8 cellular contexts compared by ENCODE assay signal in the genomic region with DNA sequence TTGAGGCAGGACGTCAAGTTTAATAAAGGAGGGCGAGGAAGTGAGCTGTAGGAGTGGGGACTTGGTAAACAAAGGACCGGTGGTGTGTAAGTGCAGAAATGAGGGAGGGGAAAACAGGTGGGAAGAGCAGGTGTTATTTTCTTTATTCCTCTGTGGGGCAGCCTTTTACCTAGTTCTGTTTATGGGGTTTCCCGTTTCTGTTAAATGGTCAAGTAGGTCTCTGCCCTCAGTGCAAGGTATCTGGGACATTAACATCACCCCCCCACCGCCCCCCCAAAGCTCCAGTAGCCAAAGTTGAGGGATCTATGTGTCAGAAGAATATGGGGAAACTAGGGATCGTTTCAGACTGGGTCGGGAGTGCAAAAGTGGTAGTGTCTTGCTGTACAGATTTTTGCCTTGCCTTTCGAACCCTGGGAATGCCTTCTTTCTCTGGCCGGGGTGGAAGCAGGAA. TPM values are rescaled to one million over a fixed set of nuclear protein-coding genes. Genes with fewer than 3 reads are reported as not detected.
DNase-seq lines count a peak whose midpoint lies in the region; ATAC-seq and TF ChIP-seq lines count a peak whose summit lies in the region.

No MANE protein-coding gene starts in this region.

- TF ChIP-seq CTCF in A673 (conservative IDR thresholded peaks at IDR 0.05; ENCODE audit: low read depth, low read length) (no peak), GM20000 (IDR thresholded peaks at IDR 0.05; ENCODE audit: extremely low read depth, missing control alignments) (no peak), WERI-Rb-1 (IDR thresholded peaks at IDR 0.05; ENCODE audit: low read depth, low read length) (no peak), hepatocyte (IDR thresholded peaks at IDR 0.05; ENCODE audit: poor library complexity) (no peak)

- peak overlapping the region; percentile 14 to 64 for H3K9ac ChIP-seq in stomach smooth muscle (ENCODE audit: low read length in 2 of 2)

- peaks cover 39% of the 10 kb centered on the region for H4K20me1 ChIP-seq in hepatocyte (ENCODE audit: insufficient read depth, poor library complexity, severe bottlenecking)

- H3K79me2 ChIP-seq in hepatocyte, result peaks cover 55% of the 10 kb centered on the region

- H2AFZ ChIP-seq in hepatocyte, result peak overlapping the region; percentile 27

- no peak overlapping the region for H3K27ac ChIP-seq in A673 (ENCODE audit: low read depth, low read length, poor library complexity, severe bottlenecking)
- peak overlapping the region; percentile 82 for H3K27ac ChIP-seq in WERI-Rb-1
- H3K27ac ChIP-seq in hepatocyte, result peak overlapping the region; percentile 92
- peak overlapping the region; percentile 74 for H3K27ac ChIP-seq in stomach smooth muscle (ENCODE audit: low read length)

- H3K4me3 ChIP-seq in A673 (ENCODE audit: low read depth, low read length, poor library complexity, severe bottlenecking) (peak overlapping the region; percentile 45), WERI-Rb-1 (ENCODE audit: low read depth, low read length) (peak overlapping the region; percentile 61), hepatocyte (peak overlapping the region; percentile 60), stomach smooth muscle (ENCODE audit: low read length in 2 of 2) (peak overlapping the region; percentile 72 to 85)

- H3K4me1 ChIP-seq in A673 (ENCODE audit: insufficient read depth, low read length, poor library complexity, severe bottlenecking) (peaks cover 11% of the 10 kb centered on the region), hepatocyte (ENCODE audit: insufficient read depth) (peaks cover 11% of the 10 kb centered on the region), stomach smooth muscle (ENCODE audit: control insufficient read depth, insufficient read depth, low read length) (peaks cover 25% of the 10 kb centered on the region)

- H3K4me2 ChIP-seq in hepatocyte, result peak overlapping the region; percentile 78

- intact Hi-C loops in A673 (cut with micrococcal nuclease; ENCODE audit: unreplicated experiment), result no loop called here

- no TSS peak for BruUV-seq in A673 (replicated peaks; lab: Mats Ljungman, UMichigan)

- DNase-seq in A673 (ENCODE audit: low spot score) (no peak), GM20000 (ENCODE audit: low spot score) (peak; percentile 27), WERI-Rb-1 (peak; percentile 8), hepatocyte (ENCODE audit: low spot score) (no peak), superior temporal gyrus (ENCODE audit: extremely low spot score) (no peak)

- H3K27me3 ChIP-seq in A673 (replicated peaks; ENCODE audit: insufficient read depth, low read depth, low read length, poor library complexity) (no peaks in the 10 kb centered on the region), WERI-Rb-1 (ENCODE audit: insufficient read depth, low read depth, severe bottlenecking) (no peaks in the 10 kb centered on the region), hepatocyte (no peaks in the 10 kb centered on the region), stomach smooth muscle (ENCODE audit: control insufficient read depth in 1 of 2, insufficient read depth in 2 of 2, low read length in 2 of 2) (no peaks in the 10 kb centered on the region)

- H3K36me3 ChIP-seq in A673 (ENCODE audit: insufficient read depth, low read length, poor library complexity, severe bottlenecking), result no peaks in the 10 kb centered on the region
- no peaks in the 10 kb centered on the region for H3K36me3 ChIP-seq in WERI-Rb-1
- H3K36me3 ChIP-seq in hepatocyte (replicated peaks; ENCODE audit: insufficient read depth, low read depth), result no peaks in the 10 kb centered on the region
- H3K36me3 ChIP-seq in stomach smooth muscle (ENCODE audit: control insufficient read depth in 2 of 2, insufficient read depth in 2 of 2, low read length in 2 of 2), result no peaks in the 10 kb centered on the region

- H3K9me3 ChIP-seq in A673 (ENCODE audit: low read depth, low read length, poor library complexity, severe bottlenecking) (no peaks in the 10 kb centered on the region), WERI-Rb-1 (ENCODE audit: severe bottlenecking) (peaks cover 6% of the 10 kb centered on the region), hepatocyte (ENCODE audit: low read depth) (no peaks in the 10 kb centered on the region), stomach smooth muscle (ENCODE audit: control insufficient read depth in 2 of 2, low read length in 2 of 2) (no peaks in the 10 kb centered on the region)

- ATAC-seq in GM21529 (IDR thresholded peaks at IDR 0.05; ENCODE audit: unreplicated experiment), result no peak
- no peak for ATAC-seq in HG02973 (IDR thresholded peaks at IDR 0.05; ENCODE audit: unreplicated experiment)

- H3K9me2 ChIP-seq in hepatocyte (replicated peaks; ENCODE audit: insufficient read depth), result no peaks in the 10 kb centered on the region

- POLR2A ChIA-PET in A673 (lab: Charles Lee; ENCODE audit: low non-redundant PET), result interaction anchor here (0.7 kb wide), 1 partner anchor 40 kb away, joined by 3 read pairs; no protein-coding TSS in a partner anchor

- CTCF ChIA-PET in A673 (lab: Charles Lee), result no interaction called here

- under 1% methylated on average over 9 of the region's 9 CpGs for WGBS in hepatocyte (ENCODE audit: low lambda C conversion rate, missing lambda C conversion rate)

RNA-seq across cellular contexts. Expression of a gene that starts 0.9 kb away (rescaled TPM):
- total RNA-seq in A673 (2021) (42.1 and 49.3 TPM in 2 replicates), hepatocyte (35.0 and 39.6 TPM in 2 replicates)
- polyA plus RNA-seq in hepatocyte, result 10.9 and 11.7 TPM in 2 replicates

Comparison
In these comparisons a context has a peak if more than half of its experiments do, and no peak if none do; other contexts are left out.
1. DNase-seq: peak in GM20000 (single experiment) and WERI-Rb-1 (single experiment); none in A673 (single experiment), hepatocyte (single experiment) and superior temporal gyrus (single experiment).
2. Peak in every context shown above with its lines, with median percentiles within 50 percentile points of each other: H3K4me3 ChIP-seq.